Comparison of ENCODE assay signal across 1 cellular context in genomic region chr4:7029212-7029611, GRCh38.
TF ChIP-seq lines count a peak whose summit lies in the region.

No MANE protein-coding gene starts in this region.

TF ChIP-seq in liver, 16 proteins besides CTCF, POLR2A, EP300 and RAD21 (continued from another document):
- TF ChIP-seq TAF1 (conservative IDR thresholded peaks at IDR 0.05) (no peak), HNF4G (IDR thresholded peaks at IDR 0.05) (peak; percentile 72), ZBTB33 (IDR thresholded peaks at IDR 0.05) (no peak), RXRA (IDR thresholded peaks at IDR 0.05) (peak; percentile 93 to 96)
